Comparison of ENCODE assay signal across 19 cellular contexts in genomic region chr9:38484076-38484637, GRCh38. TPM values are rescaled to one million over a fixed set of nuclear protein-coding genes. Genes with fewer than 3 reads are reported as not detected.
"Had no signal": no experiment of that assay in that cellular context is flagged by ENCODE, and none has a peak within 500 bp of the region (broad histone marks: within the 10 kb centered on the region; RNA-seq: fewer than 3 reads in every experiment).

No MANE protein-coding gene starts in this region.

- H3K27me3 ChIP-seq: ascending aorta, thyroid gland had no signal

- DNase-seq: activated CD4-positive, alpha-beta T cell treated with anti-CD3 and anti-CD28 coated beads, Interleukin-2, amount 10 ng/mL, durations not matched to agents 24 days and 14 days; activated CD8-positive, alpha-beta T cell treated with anti-CD3 and anti-CD28 coated beads for 36 hours; activated naive CD4-positive, alpha-beta T cell treated with Interleukin-2 at 50 U/mL for 16 hours; activated T-cell treated with anti-CD3 and anti-CD28 coated beads, Interleukin-2, amount 50 U/mL, for 24 hours; cerebellar nuclear complex; cortex of kidney; lower lobe of right lung; natural killer cell; retina; stimulated activated CD4-positive, alpha-beta T cell treated with anti-CD3 and anti-CD28 coated beads, Interleukin-12 subunit alpha, Interleukin-12 subunit beta, amount 100 ng/mL, for 4 hours; stimulated activated CD4-positive, alpha-beta T cell treated with anti-CD3 and anti-CD28 coated beads, Interleukin-1b, Interleukin-23, amount 100 ng/mL, for 48 hours; stimulated activated CD8-positive, alpha-beta memory T cell treated with anti-CD3 and anti-CD28 coated beads, Interleukin-4, amount 100 ng/mL, for 48 hours; stimulated activated naive CD4-positive, alpha-beta T cell treated with Interleukin-2 at 50 U/mL for 16 hours had no signal

- H3K4me3 ChIP-seq: ascending aorta, lower lobe of right lung, thyroid gland had no signal

- H3K27me3 Mint-ChIP-seq: activated CD4-positive, alpha-beta T cell treated with anti-CD3 and anti-CD28 coated beads, Interleukin-2, amount 10 ng/mL, durations not matched to agents 24 days and 14 days had no signal

- H3K4me3 Mint-ChIP-seq: activated CD4-positive, alpha-beta T cell treated with anti-CD3 and anti-CD28 coated beads, Interleukin-2, amount 10 ng/mL, durations not matched to agents 24 days and 14 days; activated CD8-positive, alpha-beta T cell treated with anti-CD3 and anti-CD28 coated beads for 36 hours; activated T-cell treated with anti-CD3 and anti-CD28 coated beads, Interleukin-2, amount 50 U/mL, for 24 hours; natural killer cell had no signal

- H3K27ac ChIP-seq: ascending aorta, lower lobe of right lung, thyroid gland had no signal

- H3K9me3 ChIP-seq: ascending aorta, lower lobe of right lung, thyroid gland had no signal

- H3K4me1 Mint-ChIP-seq: activated CD4-positive, alpha-beta T cell treated with anti-CD3 and anti-CD28 coated beads, Interleukin-2, amount 10 ng/mL, durations not matched to agents 24 days and 14 days; natural killer cell had no signal

- H3K9me3 Mint-ChIP-seq: activated CD4-positive, alpha-beta T cell treated with anti-CD3 and anti-CD28 coated beads, Interleukin-2, amount 10 ng/mL, durations not matched to agents 24 days and 14 days; activated CD8-positive, alpha-beta T cell treated with anti-CD3 and anti-CD28 coated beads for 36 hours; activated T-cell treated with anti-CD3 and anti-CD28 coated beads, Interleukin-2, amount 50 U/mL, for 24 hours; activated T-helper 2 cell treated with anti-CD3 and anti-CD28 coated beads, Interferon-gamma antibody, Interleukin-2, Interleukin-4, amounts not matched to agents 10 μg/mL and 5 μg/mL and 100 μg/mL, durations not matched to agents 14 hours and 24 hours and 36 hours; natural killer cell had no signal

- H3K36me3 ChIP-seq: ascending aorta, lower lobe of right lung, thyroid gland had no signal

- H3K27ac Mint-ChIP-seq: activated CD4-positive, alpha-beta T cell treated with anti-CD3 and anti-CD28 coated beads, Interleukin-2, amount 10 ng/mL, durations not matched to agents 24 days and 14 days; activated CD8-positive, alpha-beta T cell treated with anti-CD3 and anti-CD28 coated beads for 36 hours; activated T-cell treated with anti-CD3 and anti-CD28 coated beads, Interleukin-2, amount 50 U/mL, for 24 hours; activated T-helper 2 cell treated with anti-CD3 and anti-CD28 coated beads, Interferon-gamma antibody, Interleukin-2, Interleukin-4, amounts not matched to agents 10 μg/mL and 5 μg/mL and 100 μg/mL, durations not matched to agents 14 hours and 24 hours and 36 hours; natural killer cell had no signal

- H3K4me1 ChIP-seq: ascending aorta, lower lobe of right lung had no signal

- H3K36me3 Mint-ChIP-seq: natural killer cell had no signal

RNA-seq across cellular contexts. Expression of gene IGFBPL1, which starts 59.9 kb away (rescaled TPM):
- total RNA-seq: activated CD4-positive, alpha-beta T cell treated with anti-CD3 and anti-CD28 coated beads, Interleukin-2, amount 10 ng/mL, durations not matched to agents 24 days and 14 days; activated CD8-positive, alpha-beta T cell treated with anti-CD3 and anti-CD28 coated beads for 36 hours; esophagus mucosa; natural killer cell; subcutaneous adipose tissue; ureter had no signal
